19 cellular contexts compared by ENCODE assay signal in genomic region chr16:17024514-17024913, GRCh38.
A peak's percentile ranks its signal among the peaks of the same experiment; 100 is the strongest.
DNase-seq lines count a peak whose midpoint lies in the region; ATAC-seq and TF ChIP-seq lines count a peak whose summit lies in the region.
"Had no signal": no experiment of that assay in that cellular context is flagged by ENCODE, and none has a peak within 500 bp of the region (broad histone marks: within the 10 kb centered on the region; RNA-seq: fewer than 3 reads in every experiment).

No MANE protein-coding gene starts in this region.

- H4K20me1 ChIP-seq in neural progenitor cell (ENCODE audit: low read depth): no peaks in the 10 kb centered on the region
- H4K20me1 ChIP-seq: BLaER1 treated with 17β-estradiol and CSF1 and Interleukin-3, amounts not matched to agents 10 nM and 100 nM had no signal

- H3K27ac Mint-ChIP-seq in activated CD4-positive, alpha-beta T cell treated with anti-CD3 and anti-CD28 coated beads, Interleukin-2, amount 10 ng/mL, durations not matched to agents 24 days and 14 days: peak overlapping the region; percentile 25
- H3K27ac Mint-ChIP-seq in activated CD4-positive, alpha-beta T cell treated with anti-CD3 and anti-CD28 coated beads, Interleukin-2, amount 10 ng/mL, durations not matched to agents 7 days and 5 days: no peak overlapping the region
- no peak overlapping the region for H3K27ac Mint-ChIP-seq in stimulated activated naive CD8-positive, alpha-beta T cell treated with anti-CD3 and anti-CD28 coated beads, Interleukin-15, amount 100 ng/mL, for 72 hours
- peak overlapping the region; percentile 71 for H3K27ac Mint-ChIP-seq in neural progenitor cell

- CTCF ChIA-PET in activated CD4-positive, alpha-beta T cell treated with anti-CD3 and anti-CD28 coated beads, Interleukin-2, amount 10 ng/mL, durations not matched to agents 7 days and 5 days (lab: Charles Lee): interaction anchor here (1.4 kb wide), 1 partner anchor 12 kb away, joined by 3 read pairs; no protein-coding TSS in a partner anchor
- CTCF ChIA-PET in RWPE1 (lab: Yijun Ruan, JAX): no interaction called here

- peaks cover 6% of the 10 kb centered on the region for H3K9me3 Mint-ChIP-seq in activated CD4-positive, alpha-beta T cell treated with anti-CD3 and anti-CD28 coated beads, Interleukin-2, amount 10 ng/mL, durations not matched to agents 24 days and 14 days
- peaks cover 8% of the 10 kb centered on the region for H3K9me3 Mint-ChIP-seq in activated CD4-positive, alpha-beta T cell treated with anti-CD3 and anti-CD28 coated beads, Interleukin-2, amount 10 ng/mL, durations not matched to agents 7 days and 5 days
- peaks cover 10 to 14% of the 10 kb centered on the region in 2 donors for H3K9me3 Mint-ChIP-seq in stimulated activated naive CD8-positive, alpha-beta T cell treated with anti-CD3 and anti-CD28 coated beads, Interleukin-15, amount 100 ng/mL, for 72 hours
- H3K9me3 Mint-ChIP-seq in neural progenitor cell: no peaks in the 10 kb centered on the region

- peak; percentile 35 for ATAC-seq in stimulated activated naive CD8-positive, alpha-beta T cell treated with anti-CD3 and anti-CD28 coated beads, Interleukin-15, amount 100 ng/mL, for 72 hours
- no peak for ATAC-seq in stimulated activated naive CD8-positive, alpha-beta T cell treated with anti-CD3 and anti-CD28 coated beads, Interleukin-15, Interleukin-2, amounts not matched to agents 100 U/mL and 50 U/mL, for 24 hours

- no peaks in the 10 kb centered on the region for H3K36me3 Mint-ChIP-seq in activated CD4-positive, alpha-beta T cell treated with anti-CD3 and anti-CD28 coated beads, Interleukin-2, amount 10 ng/mL, durations not matched to agents 24 days and 14 days (ENCODE audit: low read depth)
- H3K36me3 Mint-ChIP-seq in activated CD4-positive, alpha-beta T cell treated with anti-CD3 and anti-CD28 coated beads, Interleukin-2, amount 10 ng/mL, durations not matched to agents 7 days and 5 days (ENCODE audit: low read depth): no peaks in the 10 kb centered on the region
- no peaks in the 10 kb centered on the region for H3K36me3 Mint-ChIP-seq in neural progenitor cell
- H3K36me3 Mint-ChIP-seq: CD14-positive monocyte had no signal

- POLR2A ChIA-PET in activated CD4-positive, alpha-beta T cell treated with anti-CD3 and anti-CD28 coated beads, Interleukin-2, amount 10 ng/mL, durations not matched to agents 7 days and 5 days (lab: Charles Lee): no interaction called here
- POLR2A ChIA-PET in RWPE1 (lab: Yijun Ruan, JAX; ENCODE audit: low non-redundant PET): no interaction called here

- H3K4me1 ChIP-seq in neural progenitor cell: peaks cover 17% of the 10 kb centered on the region
- H3K4me1 ChIP-seq: BE2C had no signal

- H3K27me3 Mint-ChIP-seq in activated CD4-positive, alpha-beta T cell treated with anti-CD3 and anti-CD28 coated beads, Interleukin-2, amount 10 ng/mL, durations not matched to agents 24 days and 14 days: no peaks in the 10 kb centered on the region
- peaks cover 2% of the 10 kb centered on the region for H3K27me3 Mint-ChIP-seq in activated CD4-positive, alpha-beta T cell treated with anti-CD3 and anti-CD28 coated beads, Interleukin-2, amount 10 ng/mL, durations not matched to agents 7 days and 5 days
- no peaks in the 10 kb centered on the region for H3K27me3 Mint-ChIP-seq in stimulated activated naive CD8-positive, alpha-beta T cell treated with anti-CD3 and anti-CD28 coated beads, Interleukin-15, amount 100 ng/mL, for 72 hours
- peaks cover 5% of the 10 kb centered on the region for H3K27me3 Mint-ChIP-seq in neural progenitor cell (ENCODE audit: insufficient read depth, low read depth)
- H3K27me3 Mint-ChIP-seq: CD4-positive, alpha-beta memory T cell had no signal

- intact Hi-C loops in activated CD4-positive, alpha-beta T cell treated with anti-CD3 and anti-CD28 coated beads, Interleukin-2, amount 10 ng/mL, durations not matched to agents 24 days and 14 days (cut with micrococcal nuclease): no loop called here

- H3K4me3 Mint-ChIP-seq in activated CD4-positive, alpha-beta T cell treated with anti-CD3 and anti-CD28 coated beads, Interleukin-2, amount 10 ng/mL, durations not matched to agents 24 days and 14 days: no peak overlapping the region
- H3K4me3 Mint-ChIP-seq in activated CD4-positive, alpha-beta T cell treated with anti-CD3 and anti-CD28 coated beads, Interleukin-2, amount 10 ng/mL, durations not matched to agents 7 days and 5 days: no peak overlapping the region
- H3K4me3 Mint-ChIP-seq in stimulated activated naive CD8-positive, alpha-beta T cell treated with anti-CD3 and anti-CD28 coated beads, Interleukin-15, amount 100 ng/mL, for 72 hours: no peak overlapping the region
- no peak overlapping the region for H3K4me3 Mint-ChIP-seq in neural progenitor cell
- H3K4me3 Mint-ChIP-seq: CD14-positive monocyte; CD4-positive, alpha-beta memory T cell had no signal

- H3K27ac ChIP-seq in neural progenitor cell: no peak overlapping the region
- no peak overlapping the region for H3K27ac ChIP-seq in RWPE1
- H3K27ac ChIP-seq: 22Rv1; BLaER1 treated with 17β-estradiol and CSF1 and Interleukin-3, amounts not matched to agents 10 nM and 100 nM; GM23248 had no signal

- no peak overlapping the region for H2AFZ ChIP-seq in neural progenitor cell (replicated peaks)
- H2AFZ ChIP-seq: GM23248 had no signal

- H3K4me3 ChIP-seq in neural progenitor cell: no peak overlapping the region
- H3K4me3 ChIP-seq: BLaER1 treated with 17β-estradiol and CSF1 and Interleukin-3, amounts not matched to agents 10 nM and 100 nM; GM23248 had no signal

- peaks cover 22% of the 10 kb centered on the region for H3K4me1 Mint-ChIP-seq in activated CD4-positive, alpha-beta T cell treated with anti-CD3 and anti-CD28 coated beads, Interleukin-2, amount 10 ng/mL, durations not matched to agents 24 days and 14 days
- H3K4me1 Mint-ChIP-seq in activated CD4-positive, alpha-beta T cell treated with anti-CD3 and anti-CD28 coated beads, Interleukin-2, amount 10 ng/mL, durations not matched to agents 7 days and 5 days: peaks cover 16% of the 10 kb centered on the region
- peaks cover 57% of the 10 kb centered on the region for H3K4me1 Mint-ChIP-seq in stimulated activated naive CD8-positive, alpha-beta T cell treated with anti-CD3 and anti-CD28 coated beads, Interleukin-15, amount 100 ng/mL, for 72 hours
- peaks cover 11% of the 10 kb centered on the region for H3K4me1 Mint-ChIP-seq in neural progenitor cell
- H3K4me1 Mint-ChIP-seq: CD14-positive monocyte had no signal

- no peak overlapping the region for H3K4me2 ChIP-seq in neural progenitor cell
- H3K4me2 ChIP-seq: BLaER1 treated with 17β-estradiol and CSF1 and Interleukin-3, amounts not matched to agents 10 nM and 100 nM had no signal

- H3F3A ChIP-seq in neural progenitor cell (ENCODE audit: low read depth): peaks cover 4% of the 10 kb centered on the region

- H3K79me2 ChIP-seq in neural progenitor cell (ENCODE audit: low read depth): no peaks in the 10 kb centered on the region

- H3K9ac ChIP-seq in neural progenitor cell: no peak overlapping the region
- H3K9ac ChIP-seq: BLaER1 treated with 17β-estradiol and CSF1 and Interleukin-3, amounts not matched to agents 10 nM and 100 nM; GM23248 had no signal

- no peaks in the 10 kb centered on the region for H3K9me3 ChIP-seq in neural progenitor cell (ENCODE audit: low read depth)
- H3K9me3 ChIP-seq: BE2C had no signal

- TF ChIP-seq CTCF in neural progenitor cell (IDR thresholded peaks at IDR 0.05) (no peak), RWPE1 (conservative IDR thresholded peaks at IDR 0.05; ENCODE audit: low read depth) (no peak)

- no peaks in the 10 kb centered on the region for H3K36me3 ChIP-seq in neural progenitor cell
- H3K36me3 ChIP-seq: BE2C; BLaER1 treated with 17β-estradiol and CSF1 and Interleukin-3, amounts not matched to agents 10 nM and 100 nM had no signal

- no peak for DNase-seq in activated CD4-positive, alpha-beta T cell treated with anti-CD3 and anti-CD28 coated beads, Interleukin-2, amount 10 ng/mL, durations not matched to agents 24 days and 14 days
- DNase-seq in activated CD4-positive, alpha-beta T cell treated with anti-CD3 and anti-CD28 coated beads, Interleukin-2, amount 10 ng/mL, durations not matched to agents 7 days and 5 days: no peak
- peak in 1 of 2 donors; percentile 12 for DNase-seq in stimulated activated naive CD8-positive, alpha-beta T cell treated with anti-CD3 and anti-CD28 coated beads, Interleukin-15, amount 100 ng/mL, for 72 hours
- no peak for DNase-seq in stimulated activated naive CD8-positive, alpha-beta T cell treated with anti-CD3 and anti-CD28 coated beads, Interleukin-15, Interleukin-2, amounts not matched to agents 100 U/mL and 50 U/mL, for 24 hours
- no peak for DNase-seq in neural progenitor cell (ENCODE audit: low spot score)
- DNase-seq in RWPE1 (ENCODE audit: low spot score): no peak
- DNase-seq in activated CD8-positive, alpha-beta memory T cell treated with anti-CD3 and anti-CD28 coated beads, Interleukin-2, amount 50 U/mL, for 4 hours: no peak
- DNase-seq: BE2C; Calu3; CD4-positive, alpha-beta memory T cell; COR-L47; DMS153; DND-41; GM23248; H7; HCEC 1CT had no signal

- H3K27me3 ChIP-seq in neural progenitor cell: no peaks in the 10 kb centered on the region
- H3K27me3 ChIP-seq: BE2C; BLaER1 treated with 17β-estradiol and CSF1 and Interleukin-3, amounts not matched to agents 10 nM and 100 nM had no signal

Comparison
In these comparisons a context has a peak if more than half of its experiments do, and no peak if none do; other contexts are left out.
1. H3K27ac Mint-ChIP-seq: peak in activated CD4-positive, alpha-beta T cell treated with anti-CD3 and anti-CD28 coated beads, Interleukin-2, amount 10 ng/mL, durations not matched to agents 24 days and 14 days (single experiment) and neural progenitor cell (single experiment); none in activated CD4-positive, alpha-beta T cell treated with anti-CD3 and anti-CD28 coated beads, Interleukin-2, amount 10 ng/mL, durations not matched to agents 7 days and 5 days (single experiment) and stimulated activated naive CD8-positive, alpha-beta T cell treated with anti-CD3 and anti-CD28 coated beads, Interleukin-15, amount 100 ng/mL, for 72 hours (0 of 2).